ENCODE assay signal across 1 cellular context in genomic region chr2:65026640-65027464, GRCh38.
TF ChIP-seq lines count a peak whose summit lies in the region.

No MANE protein-coding gene starts in this region.

TF ChIP-seq in GM12878, 131 proteins besides CTCF, POLR2A, EP300 and RAD21 (continued from another document and continues in another):
- TF ChIP-seq BCL3 (IDR thresholded peaks at IDR 0.05; ENCODE audit: borderline replicate concordance, insufficient read depth, low read depth, low read length, poor library complexity, severe bottlenecking) (peak; percentile 97), HDGF (IDR thresholded peaks at IDR 0.05) (no peak), KAT2A (conservative IDR thresholded peaks at IDR 0.05; ENCODE audit: control insufficient read depth, low read depth, low read length) (no peak), RELA (IDR thresholded peaks at IDR 0.05; ENCODE audit: borderline replicate concordance, partially characterized antibody) (no peak), NFXL1 (IDR thresholded peaks at IDR 0.05; ENCODE audit: borderline replicate concordance) (no peak), MTA3 (IDR thresholded peaks at IDR 0.05; ENCODE audit: borderline replicate concordance, low read length) (no peak), SKIL (IDR thresholded peaks at IDR 0.05; ENCODE audit: low read depth, poor library complexity, severe bottlenecking) (no peak), ZNF207 (IDR thresholded peaks at IDR 0.05; ENCODE audit: borderline replicate concordance) (no peak), ELK1 (IDR thresholded peaks at IDR 0.05; ENCODE audit: low read depth, low read length) (no peak), NR2C1 (IDR thresholded peaks at IDR 0.05) (no peak), MEF2A (IDR thresholded peaks at IDR 0.05; ENCODE audit: insufficient read depth, low read depth, low read length) (no peak), PAX8 (IDR thresholded peaks at IDR 0.05) (no peak), JUNB (IDR thresholded peaks at IDR 0.05) (no peak), NFIC (IDR thresholded peaks at IDR 0.05; ENCODE audit: low read depth, low read length) (no peak), ZNF274 (IDR thresholded peaks at IDR 0.05; ENCODE audit: insufficient read depth, insufficient read length) (no peak), JUND (IDR thresholded peaks at IDR 0.05; ENCODE audit: low read depth, low read length) (no peak), NR2C2 (IDR thresholded peaks at IDR 0.05; ENCODE audit: borderline replicate concordance, control insufficient read depth, insufficient read length, low read depth) (no peak), SUPT20H (IDR thresholded peaks at IDR 0.05; ENCODE audit: borderline replicate concordance, control insufficient read depth, low read depth, low read length) (no peak), STAT1 (conservative IDR thresholded peaks at IDR 0.05) (no peak), RFX5 (IDR thresholded peaks at IDR 0.05; ENCODE audit: low read depth, low read length) (no peak), CHD1 (IDR thresholded peaks at IDR 0.05; ENCODE audit: low read depth, low read length) (no peak), HDAC2 (IDR thresholded peaks at IDR 0.05) (no peak), BCLAF1 (IDR thresholded peaks at IDR 0.05) (no peak), GATAD2B (conservative IDR thresholded peaks at IDR 0.05; ENCODE audit: low read depth) (no peak), FOXK2 (IDR thresholded peaks at IDR 0.05) (no peak), ZBTB4 (CRISPR knock-in tag; IDR thresholded peaks at IDR 0.05) (no peak), NKRF (conservative IDR thresholded peaks at IDR 0.05) (no peak), PBX3 (IDR thresholded peaks at IDR 0.05; ENCODE audit: insufficient replicate concordance, low read depth, low read length) (peak; percentile 44), PKNOX1 (IDR thresholded peaks at IDR 0.05) (no peak), SMAD1 (IDR thresholded peaks at IDR 0.05; ENCODE audit: low read depth, partially characterized antibody) (no peak), ATF3 (IDR thresholded peaks at IDR 0.05; ENCODE audit: borderline replicate concordance, extremely low read depth, low read depth, low read length) (no peak), EZH2 (IDR thresholded peaks at IDR 0.05; ENCODE audit: borderline replicate concordance, control insufficient read depth, low read depth, low read length) (no peak), MYC (IDR thresholded peaks at IDR 0.05; ENCODE audit: insufficient read depth, insufficient read length, insufficient replicate concordance, low read length, severe bottlenecking) (no peak), SMARCA5 (IDR thresholded peaks at IDR 0.05) (no peak), MXI1 (IDR thresholded peaks at IDR 0.05; ENCODE audit: low read depth, low read length) (no peak), TCF3 (IDR thresholded peaks at IDR 0.05; ENCODE audit: borderline replicate concordance, insufficient read depth, low read depth, low read length) (peak; percentile 78; the same call in 1 of the 2 replicates), PML (IDR thresholded peaks at IDR 0.05; ENCODE audit: low read length) (no peak), IRF5 (IDR thresholded peaks at IDR 0.05; ENCODE audit: borderline replicate concordance) (no peak), CEBPZ (IDR thresholded peaks at IDR 0.05; ENCODE audit: low read depth, low read length) (no peak), SMAD5 (IDR thresholded peaks at IDR 0.05; ENCODE audit: low read depth) (no peak), DPF2 (IDR thresholded peaks at IDR 0.05) (no peak), KLF5 (IDR thresholded peaks at IDR 0.05; ENCODE audit: partially characterized antibody) (no peak)
